In the genomic region with DNA sequence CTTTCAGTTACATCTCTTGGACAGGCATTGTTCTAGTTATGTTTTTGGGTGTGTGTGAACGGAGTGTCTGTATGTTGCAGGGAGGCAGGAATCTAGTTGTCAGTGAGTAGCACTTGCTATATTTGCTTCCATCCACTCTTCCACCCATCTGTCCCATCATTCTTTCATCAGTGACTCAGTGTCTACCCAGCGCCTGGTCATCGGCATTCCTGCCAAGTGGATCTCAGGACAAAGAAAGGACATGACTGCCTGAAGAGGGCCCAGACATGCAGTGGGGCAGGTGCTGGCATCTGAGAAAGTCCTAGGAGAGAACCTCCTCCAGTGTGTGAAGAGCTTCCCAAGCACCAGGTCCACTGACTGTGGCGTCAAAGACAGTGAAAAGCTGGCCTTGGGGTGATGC, we compare ENCODE assay signal across 20 cellular contexts.
"Had no signal": no experiment of that assay in that cellular context is flagged by ENCODE, and none has a peak within 500 bp of the region (broad histone marks: within the 10 kb centered on the region; RNA-seq: fewer than 3 reads in every experiment).

No MANE protein-coding gene starts in this region.

- H3K27me3 ChIP-seq: adrenal gland had no signal

- ATAC-seq: activated CD8-positive, alpha-beta memory T cell treated with anti-CD3 and anti-CD28 coated beads, Interleukin-2, amount 10 ng/mL, durations not matched to agents 7 days and 5 days; activated CD8-positive, alpha-beta T cell treated with anti-CD3 and anti-CD28 coated beads, Interleukin-2, amount 10 ng/mL, durations not matched to agents 7 days and 5 days had no signal

- H3K4me3 ChIP-seq: adrenal gland had no signal

- H3K27ac ChIP-seq: adrenal gland had no signal

- H3K9me3 Mint-ChIP-seq: activated naive CD4-positive, alpha-beta T cell treated with anti-CD3 and anti-CD28 coated beads, Interleukin-2, amount 10 ng/mL, durations not matched to agents 7 days and 5 days; activated naive CD8-positive, alpha-beta T cell treated with anti-CD3 and anti-CD28 coated beads for 36 hours; activated T-cell treated with anti-CD3 and anti-CD28 coated beads, Interleukin-2, amount 50 U/mL, for 24 hours; T-helper 1 cell treated with Interleukin-12 subunit alpha and Interleukin-12 subunit beta and Interleukin-4 antibody, amounts not matched to agents 30 μg/mL and 1 μg/mL, for 36 hours; WTC11 had no signal

- DNase-seq: activated CD4-positive, alpha-beta T cell treated with anti-CD3 and anti-CD28 coated beads for 48 hours; activated CD4-positive, alpha-beta T cell treated with anti-CD3 and anti-CD28 coated beads, Interleukin-2, amount 50 U/mL, for 4 hours; activated CD4-positive, CD25-positive, alpha-beta regulatory T cell treated with anti-CD3 and anti-CD28 coated beads, Interleukin-2, amount 50 U/mL, for 72 hours; activated CD8-positive, alpha-beta memory T cell treated with anti-CD3 and anti-CD28 coated beads, Interleukin-2, amount 10 ng/mL, durations not matched to agents 7 days and 5 days; activated CD8-positive, alpha-beta T cell treated with anti-CD3 and anti-CD28 coated beads, Interleukin-2, amount 10 ng/mL, durations not matched to agents 7 days and 5 days; activated gamma-delta T cell; activated naive CD4-positive, alpha-beta T cell treated with anti-CD3 and anti-CD28 coated beads, Interleukin-2, amount 10 ng/mL, durations not matched to agents 7 days and 5 days; activated naive CD8-positive, alpha-beta T cell treated with anti-CD3 and anti-CD28 coated beads for 36 hours; activated T-cell treated with anti-CD3 and anti-CD28 coated beads, Interleukin-2, amount 50 U/mL, for 24 hours; adrenal gland; anterior cingulate cortex; caudate nucleus; Karpas-422; NCI-H1048; NCI-H146; NCI-H187 treated with DMSO at 0.1 percent for 48 hours; NCI-H2081 treated with DMSO at 0.1 percent for 48 hours; SHP77 treated with DMSO at 0.1 percent for 48 hours had no signal

- H3K4me1 ChIP-seq: adrenal gland had no signal

- H3K4me3 Mint-ChIP-seq: activated CD8-positive, alpha-beta memory T cell treated with anti-CD3 and anti-CD28 coated beads, Interleukin-2, amount 10 ng/mL, durations not matched to agents 7 days and 5 days; activated CD8-positive, alpha-beta T cell treated with anti-CD3 and anti-CD28 coated beads, Interleukin-2, amount 10 ng/mL, durations not matched to agents 7 days and 5 days; activated naive CD4-positive, alpha-beta T cell treated with anti-CD3 and anti-CD28 coated beads, Interleukin-2, amount 10 ng/mL, durations not matched to agents 7 days and 5 days; activated naive CD8-positive, alpha-beta T cell treated with anti-CD3 and anti-CD28 coated beads for 36 hours; activated T-cell treated with anti-CD3 and anti-CD28 coated beads, Interleukin-2, amount 50 U/mL, for 24 hours; T-helper 1 cell treated with Interleukin-12 subunit alpha and Interleukin-12 subunit beta and Interleukin-4 antibody, amounts not matched to agents 30 μg/mL and 1 μg/mL, for 36 hours; WTC11 had no signal

- H3K9me3 ChIP-seq: adrenal gland had no signal

- H3K27me3 Mint-ChIP-seq: activated CD8-positive, alpha-beta memory T cell treated with anti-CD3 and anti-CD28 coated beads, Interleukin-2, amount 10 ng/mL, durations not matched to agents 7 days and 5 days; activated naive CD4-positive, alpha-beta T cell treated with anti-CD3 and anti-CD28 coated beads, Interleukin-2, amount 10 ng/mL, durations not matched to agents 7 days and 5 days; activated naive CD8-positive, alpha-beta T cell treated with anti-CD3 and anti-CD28 coated beads for 36 hours; activated T-cell treated with anti-CD3 and anti-CD28 coated beads, Interleukin-2, amount 50 U/mL, for 24 hours had no signal

- H3K36me3 ChIP-seq: adrenal gland had no signal

- H3K27ac Mint-ChIP-seq: activated CD8-positive, alpha-beta memory T cell treated with anti-CD3 and anti-CD28 coated beads, Interleukin-2, amount 10 ng/mL, durations not matched to agents 7 days and 5 days; activated CD8-positive, alpha-beta T cell treated with anti-CD3 and anti-CD28 coated beads, Interleukin-2, amount 10 ng/mL, durations not matched to agents 7 days and 5 days; activated naive CD4-positive, alpha-beta T cell treated with anti-CD3 and anti-CD28 coated beads, Interleukin-2, amount 10 ng/mL, durations not matched to agents 7 days and 5 days; activated naive CD8-positive, alpha-beta T cell treated with anti-CD3 and anti-CD28 coated beads for 36 hours; activated T-cell treated with anti-CD3 and anti-CD28 coated beads, Interleukin-2, amount 50 U/mL, for 24 hours; T-helper 1 cell treated with Interleukin-12 subunit alpha and Interleukin-12 subunit beta and Interleukin-4 antibody, amounts not matched to agents 30 μg/mL and 1 μg/mL, for 36 hours; WTC11 had no signal

- H3K4me1 Mint-ChIP-seq: activated CD8-positive, alpha-beta memory T cell treated with anti-CD3 and anti-CD28 coated beads, Interleukin-2, amount 10 ng/mL, durations not matched to agents 7 days and 5 days; activated naive CD4-positive, alpha-beta T cell treated with anti-CD3 and anti-CD28 coated beads, Interleukin-2, amount 10 ng/mL, durations not matched to agents 7 days and 5 days; WTC11 had no signal
